Comparison of ENCODE assay signal across 15 cellular contexts in the genomic region with DNA sequence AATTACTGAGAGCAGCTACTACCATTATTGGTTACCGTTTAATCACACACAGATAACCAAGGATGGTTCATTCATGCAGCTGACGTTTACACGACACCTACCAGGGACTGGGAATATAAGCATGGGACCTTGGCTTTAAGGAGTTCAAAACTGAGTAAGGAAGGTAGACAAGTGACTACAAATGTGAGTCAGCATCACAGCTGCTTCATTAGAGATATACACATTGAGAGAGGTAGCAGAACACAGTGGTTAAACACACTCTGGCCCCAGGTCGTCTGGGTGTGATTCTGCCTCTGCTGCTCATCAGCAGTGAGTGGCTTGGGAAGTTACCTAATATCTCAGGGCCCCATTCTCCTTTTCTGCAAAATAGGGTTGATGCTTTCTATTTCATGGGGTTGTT.
DNase-seq lines count a peak whose midpoint lies in the region; ATAC-seq lines count a peak whose summit lies in the region.
"Had no signal": no experiment of that assay in that cellular context is flagged by ENCODE, and none has a peak within 500 bp of the region (broad histone marks: within the 10 kb centered on the region; RNA-seq: fewer than 3 reads in every experiment).

No MANE protein-coding gene starts in this region.

- H3K27me3 Mint-ChIP-seq in stimulated activated naive CD8-positive, alpha-beta T cell treated with anti-CD3 and anti-CD28 coated beads, Interleukin-15, amount 100 ng/mL, for 72 hours = no peaks in the 10 kb centered on the region

- no peak overlapping the region for H3K4me3 ChIP-seq in thymus (ENCODE audit: low read length)

- no peak overlapping the region for H3K27ac Mint-ChIP-seq in stimulated activated naive CD8-positive, alpha-beta T cell treated with anti-CD3 and anti-CD28 coated beads, Interleukin-15, amount 100 ng/mL, for 72 hours

- no peaks in the 10 kb centered on the region for H3K4me1 ChIP-seq in thymus (ENCODE audit: control insufficient read depth, insufficient read depth, low read length)

- peaks cover 5% of the 10 kb centered on the region for H3K4me1 Mint-ChIP-seq in stimulated activated naive CD8-positive, alpha-beta T cell treated with anti-CD3 and anti-CD28 coated beads, Interleukin-15, amount 100 ng/mL, for 72 hours

- no peak overlapping the region for H3K4me3 Mint-ChIP-seq in stimulated activated naive CD8-positive, alpha-beta T cell treated with anti-CD3 and anti-CD28 coated beads, Interleukin-15, amount 100 ng/mL, for 72 hours

- H3K27me3 ChIP-seq in thymus (ENCODE audit: control insufficient read depth, insufficient read depth) = no peaks in the 10 kb centered on the region

- ATAC-seq in stimulated activated naive CD8-positive, alpha-beta T cell treated with anti-CD3 and anti-CD28 coated beads, Interleukin-15, amount 100 ng/mL, for 72 hours = peak; percentile 43
- ATAC-seq in stimulated activated naive CD8-positive, alpha-beta T cell treated with anti-CD3 and anti-CD28 coated beads, Interleukin-15, Interleukin-2, amounts not matched to agents 100 U/mL and 50 U/mL, for 24 hours = no peak
- ATAC-seq in GM21619 (IDR thresholded peaks at IDR 0.05; ENCODE audit: unreplicated experiment) (peak; percentile 76), HG03460 (IDR thresholded peaks at IDR 0.05; ENCODE audit: unreplicated experiment) (peak; percentile 63), GM19467 (IDR thresholded peaks at IDR 0.05; ENCODE audit: unreplicated experiment) (no peak), HG03521 (IDR thresholded peaks at IDR 0.05; ENCODE audit: unreplicated experiment) (no peak)

- no peaks in the 10 kb centered on the region for H3K9me3 Mint-ChIP-seq in stimulated activated naive CD8-positive, alpha-beta T cell treated with anti-CD3 and anti-CD28 coated beads, Interleukin-15, amount 100 ng/mL, for 72 hours

- no peak for DNase-seq in stimulated activated naive CD8-positive, alpha-beta T cell treated with anti-CD3 and anti-CD28 coated beads, Interleukin-15, amount 100 ng/mL, for 72 hours
- DNase-seq in stimulated activated naive CD8-positive, alpha-beta T cell treated with anti-CD3 and anti-CD28 coated beads, Interleukin-15, Interleukin-2, amounts not matched to agents 100 U/mL and 50 U/mL, for 24 hours = no peak
- no peak for DNase-seq in cortex of kidney (lab: John Stamatoyannopoulos, UW)
- DNase-seq: DMS 273 treated with DMSO at 0.1 percent for 48 hours; effector memory CD4-positive, alpha-beta T cell; left ventricle myocardium superior; NCI-H146; NCI-H526 treated with DMSO at 0.1 percent for 48 hours; SIG-M5 had no signal

- WGBS in thymus = 99% methylated on average over 4 of the region's 4 CpGs

- H3K27ac ChIP-seq in thymus (ENCODE audit: low read depth) = peak overlapping the region; percentile 3
- H3K27ac ChIP-seq: VCaP had no signal

- H3K36me3 ChIP-seq in thymus (ENCODE audit: control insufficient read depth, insufficient read depth) = peaks cover 6% of the 10 kb centered on the region

- no peaks in the 10 kb centered on the region for H3K9me3 ChIP-seq in thymus (ENCODE audit: control insufficient read depth)

Comparison
In these comparisons a context has a peak if more than half of its experiments do, and no peak if none do; other contexts are left out.
1. ATAC-seq: peak in stimulated activated naive CD8-positive, alpha-beta T cell treated with anti-CD3 and anti-CD28 coated beads, Interleukin-15, amount 100 ng/mL, for 72 hours (single experiment), GM21619 (single experiment) and HG03460 (single experiment); none in stimulated activated naive CD8-positive, alpha-beta T cell treated with anti-CD3 and anti-CD28 coated beads, Interleukin-15, Interleukin-2, amounts not matched to agents 100 U/mL and 50 U/mL, for 24 hours (single experiment), GM19467 (single experiment) and HG03521 (single experiment).